1 cellular context compared by ENCODE assay signal in the genomic region with DNA sequence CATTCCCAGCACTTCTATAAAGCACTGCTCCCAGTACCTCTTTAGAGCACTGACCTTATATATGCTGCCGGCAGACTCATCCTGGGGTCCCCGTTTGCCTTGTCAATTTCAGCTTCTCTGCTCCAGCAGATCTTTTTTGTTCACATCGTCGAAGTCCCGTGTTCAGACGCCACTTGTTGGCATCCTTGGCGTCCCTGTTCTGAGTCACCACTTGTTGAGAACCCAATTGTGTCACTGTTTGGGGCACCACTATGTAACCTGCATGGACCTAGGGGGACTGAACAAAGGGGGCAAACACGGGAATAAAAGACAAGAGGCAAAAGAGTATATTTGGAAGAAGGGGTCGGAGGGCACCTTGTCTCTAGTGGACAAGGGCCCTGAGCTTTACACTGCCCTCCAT.
TF ChIP-seq lines count a peak whose summit lies in the region.

No MANE protein-coding gene starts in this region.

TF ChIP-seq in H1, 55 proteins besides CTCF, POLR2A, EP300 and RAD21:
- TF ChIP-seq CHD1 (IDR thresholded peaks at IDR 0.05; ENCODE audit: low read depth, low read length) (no peak), TEAD4 (IDR thresholded peaks at IDR 0.05; ENCODE audit: low read depth, low read length) (no peak), HDAC6 (IDR thresholded peaks at IDR 0.05; ENCODE audit: low read depth, low read length) (no peak), JUN (IDR thresholded peaks at IDR 0.05; ENCODE audit: low read depth, low read length) (no peak), SRF (IDR thresholded peaks at IDR 0.05; ENCODE audit: low read depth, low read length) (no peak), TBP (IDR thresholded peaks at IDR 0.05; ENCODE audit: low read depth, low read length) (no peak)
